Comparison of ENCODE assay signal across 20 cellular contexts in genomic region chr11:63783925-63784592, GRCh38. TPM values are rescaled to one million over a fixed set of nuclear protein-coding genes. Genes with fewer than 3 reads are reported as not detected.
DNase-seq lines count a peak whose midpoint lies in the region; ATAC-seq and TF ChIP-seq lines count a peak whose summit lies in the region.
"Had no signal": no experiment of that assay in that cellular context is flagged by ENCODE, and none has a peak within 500 bp of the region (broad histone marks: within the 10 kb centered on the region; RNA-seq: fewer than 3 reads in every experiment).

No MANE protein-coding gene starts in this region.

- no peak overlapping the region for H3K9ac ChIP-seq in H9 (ENCODE audit: extremely low read depth, insufficient read length, low read length)
- no peak overlapping the region for H3K9ac ChIP-seq in trophoblast cell (ENCODE audit: low read length)

- H2AFZ ChIP-seq in H9 (ENCODE audit: low read length) (peak overlapping the region; percentile 82), trophoblast cell (ENCODE audit: insufficient read depth, low read length, poor library complexity) (peak overlapping the region; percentile 83)

- H3K14ac ChIP-seq in H9 (ENCODE audit: insufficient read depth, low read length) (no peak overlapping the region), trophoblast cell (ENCODE audit: low read length) (peak overlapping the region; percentile 48)

- H3K4me3 Mint-ChIP-seq in H9 (no peak overlapping the region), WTC11 (no peak overlapping the region)
- H3K4me3 Mint-ChIP-seq: activated T-helper 17 cell treated with anti-CD3 and anti-CD28 coated beads, Interleukin-2, amount 50 U/mL, for 72 hours had no signal

- H3K36me3 ChIP-seq in left lung (no peaks in the 10 kb centered on the region), trophoblast cell (ENCODE audit: control insufficient read depth in 1 of 2, insufficient read depth in 2 of 2, low read length in 2 of 2) (no peaks in the 10 kb centered on the region)
- H3K36me3 ChIP-seq: Peyer's patch, tibial artery had no signal

- H3T11ph ChIP-seq in H9 (ENCODE audit: low read length): no peak overlapping the region

- H3K79me1 ChIP-seq in H9 (ENCODE audit: insufficient read depth, low read depth, low read length, poor library complexity, severe bottlenecking): no peaks in the 10 kb centered on the region
- H3K79me1 ChIP-seq in trophoblast cell (ENCODE audit: low read length): peaks cover 16% of the 10 kb centered on the region

- H2AK5ac ChIP-seq in H9 (ENCODE audit: insufficient read length, low read length) (no peak overlapping the region), trophoblast cell (ENCODE audit: low read length) (no peak overlapping the region)

- peak overlapping the region; percentile 2 for H4K12ac ChIP-seq in trophoblast cell (ENCODE audit: low read depth, low read length)

- H3K4ac ChIP-seq in H9 (ENCODE audit: low read depth, low read length) (no peak overlapping the region), trophoblast cell (ENCODE audit: low read depth, low read length) (no peak overlapping the region)

- no peaks in the 10 kb centered on the region for H3K23me2 ChIP-seq in H9 (ENCODE audit: insufficient read length, low read depth, low read length, poor library complexity, severe bottlenecking)

- H3K4me1 Mint-ChIP-seq in H9 (no peaks in the 10 kb centered on the region; a peak in 2 of 4 replicates), WTC11 (no peaks in the 10 kb centered on the region)

- intact Hi-C loops in left lung (cut with DNase I): no loop called here

- H3K9me3 ChIP-seq in H9 (ENCODE audit: control insufficient read depth, low read depth, low read length): no peaks in the 10 kb centered on the region
- H3K9me3 ChIP-seq in left lung: no peaks in the 10 kb centered on the region
- H3K9me3 ChIP-seq in trophoblast cell (ENCODE audit: insufficient read depth, low read depth, low read length): no peaks in the 10 kb centered on the region
- H3K9me3 ChIP-seq: Peyer's patch, tibial artery had no signal

- CTCF ChIA-PET in WTC11 (lab: Charles Lee): interaction anchor here (0.9 kb wide), 1 partner anchor 28 kb away, joined by 4 read pairs; no protein-coding TSS in a partner anchor

- no peak overlapping the region for H2BK20ac ChIP-seq in H9 (ENCODE audit: low read depth, low read length, poor library complexity, severe bottlenecking)

- no peak overlapping the region for H4K8ac ChIP-seq in H9 (replicated peaks; ENCODE audit: insufficient read length, low read depth, low read length)
- H4K8ac ChIP-seq in trophoblast cell (ENCODE audit: low read depth, low read length): peak overlapping the region; percentile 69

- DNase-seq in H9 (peak; percentile 41), WTC11 (ENCODE audit: low spot score) (no peak), left lung (peak in 1 of 2 donors; percentile 40), trophoblast cell (no peak), C1 segment of cervical spinal cord (lab: John Stamatoyannopoulos, UW) (no peak)
- no peak for DNase-seq in activated naive CD4-positive, alpha-beta T cell treated with anti-CD3 and anti-CD28 coated beads, Interleukin-2, amount 50 U/mL, for 16 hours
- DNase-seq: dermis blood vessel endothelial cell; EL; hypothalamus; NCI-H1105; NCI-H748 treated with DMSO at 0.1 percent for 48 hours; occipital lobe; Peyer's patch; stimulated activated naive CD4-positive, alpha-beta T cell; T-helper 9 cell; tibial artery had no signal

- H3K4me2 ChIP-seq in H9 (ENCODE audit: insufficient read depth, insufficient read length, low read length) (no peak overlapping the region), trophoblast cell (ENCODE audit: low read length) (peak overlapping the region; percentile 9)

- H2BK15ac ChIP-seq in H9 (ENCODE audit: low read depth, low read length): no peak overlapping the region

- H3K79me2 ChIP-seq in H9 (ENCODE audit: insufficient read depth, low read length) (no peaks in the 10 kb centered on the region), trophoblast cell (ENCODE audit: control insufficient read depth, insufficient read depth, low read length, poor library complexity) (no peaks in the 10 kb centered on the region)

- H3K36me3 Mint-ChIP-seq in H9 (ENCODE audit: insufficient read depth in 1 of 3, low read depth in 3 of 3) (no peaks in the 10 kb centered on the region), WTC11 (no peaks in the 10 kb centered on the region)

- H3K27ac ChIP-seq in H9 (ENCODE audit: insufficient read length, low read depth, low read length): no peak overlapping the region
- H3K27ac ChIP-seq in left lung: no peak overlapping the region
- H3K27ac ChIP-seq in trophoblast cell (ENCODE audit: low read depth, low read length): peak overlapping the region; percentile 96
- H3K27ac ChIP-seq: Peyer's patch, tibial artery had no signal

- H3K27ac Mint-ChIP-seq in H9 (no peak overlapping the region), WTC11 (no peak overlapping the region)

- H3K4me3 ChIP-seq in left lung (no peak overlapping the region), trophoblast cell (ENCODE audit: low read depth, low read length) (no peak overlapping the region)
- H3K4me3 ChIP-seq: Peyer's patch, tibial artery had no signal

- TF ChIP-seq CTCF in H9 (conservative IDR thresholded peaks at IDR 0.05) (no peak), WTC11 (IDR thresholded peaks at IDR 0.05) (no peak), left lung (IDR thresholded peaks at IDR 0.05) (no peak)

- no peaks in the 10 kb centered on the region; the same call in 1 of the 2 replicates for H3K4me1 ChIP-seq in H9 (ENCODE audit: insufficient read depth, low read length)
- H3K4me1 ChIP-seq in left lung: no peaks in the 10 kb centered on the region
- H3K4me1 ChIP-seq in trophoblast cell (ENCODE audit: control insufficient read depth in 1 of 2, insufficient read depth in 2 of 2, low read length in 2 of 2): peaks cover 6 to 12% of the 10 kb centered on the region in 2 experiments
- H3K4me1 ChIP-seq: Peyer's patch, tibial artery had no signal

- H2BK5ac ChIP-seq in H9 (ENCODE audit: insufficient read length, low read length) (no peak overlapping the region), trophoblast cell (ENCODE audit: low read depth, low read length, poor library complexity) (peak overlapping the region; percentile 44)

- H3K27me3 ChIP-seq in H9 (ENCODE audit: insufficient read depth, low read length): no peaks in the 10 kb centered on the region; the same call in 1 of the 2 replicates
- H3K27me3 ChIP-seq in left lung: no peaks in the 10 kb centered on the region
- H3K27me3 ChIP-seq in trophoblast cell (ENCODE audit: insufficient read depth, low read length): no peaks in the 10 kb centered on the region
- H3K27me3 ChIP-seq: Peyer's patch, tibial artery had no signal

- no peak overlapping the region for H4K5ac ChIP-seq in H9 (ENCODE audit: insufficient read length, low read depth, low read length)

- H2BK12ac ChIP-seq in H9 (ENCODE audit: insufficient read length, low read depth, low read length): peak overlapping the region; percentile 59
- peak overlapping the region; percentile 14 for H2BK12ac ChIP-seq in trophoblast cell (ENCODE audit: low read length)

- no peak overlapping the region for H3K18ac ChIP-seq in H9 (ENCODE audit: insufficient read length, low read depth, low read length)
- no peak overlapping the region for H3K18ac ChIP-seq in trophoblast cell (ENCODE audit: low read length)

- H4K91ac ChIP-seq in H9 (ENCODE audit: insufficient read length, low read depth, low read length): no peak overlapping the region
- peak overlapping the region; percentile 67 for H4K91ac ChIP-seq in trophoblast cell (ENCODE audit: low read depth, low read length)

- no peaks in the 10 kb centered on the region for H4K20me1 ChIP-seq in H9 (ENCODE audit: control insufficient read depth, insufficient read depth, insufficient read length)

- H3K56ac ChIP-seq in H9 (ENCODE audit: insufficient read length, low read depth, low read length): no peak overlapping the region

- H3K9me3 Mint-ChIP-seq in H9 (no peaks in the 10 kb centered on the region), WTC11 (no peaks in the 10 kb centered on the region)
- H3K9me3 Mint-ChIP-seq: activated T-helper 17 cell treated with anti-CD3 and anti-CD28 coated beads, Interleukin-2, amount 50 U/mL, for 72 hours had no signal

- POLR2A ChIA-PET in WTC11 (lab: Charles Lee): no interaction called here

- H2BK120ac ChIP-seq in H9 (ENCODE audit: low read depth, low read length, poor library complexity, severe bottlenecking): peak overlapping the region; percentile 48
- H2BK120ac ChIP-seq in trophoblast cell (ENCODE audit: insufficient read depth, low read length, poor library complexity): peak overlapping the region; percentile 49

- H3K27me3 Mint-ChIP-seq in H9 (ENCODE audit: low read depth): no peaks in the 10 kb centered on the region
- peaks cover 36% of the 10 kb centered on the region for H3K27me3 Mint-ChIP-seq in WTC11 (ENCODE audit: low read depth)

- no peak overlapping the region for H3K23ac ChIP-seq in H9 (ENCODE audit: insufficient read length, low read depth, low read length)
- no peak overlapping the region for H3K23ac ChIP-seq in trophoblast cell (ENCODE audit: low read length)

- WGBS in H9 (ENCODE audit: extremely low coverage, insufficient read length, low lambda C conversion rate): no CpG with 5 or more reads among the region's 7 CpGs
- WGBS in trophoblast cell (ENCODE audit: extremely low coverage, insufficient coverage, insufficient read length): no CpG with 5 or more reads among the region's 7 CpGs

- peak; percentile 75 for ATAC-seq in WTC11
- peak; percentile 76 for ATAC-seq in left lung
- ATAC-seq in HG03095 (IDR thresholded peaks at IDR 0.05; ENCODE audit: unreplicated experiment): no peak
- ATAC-seq in HG03135 (IDR thresholded peaks at IDR 0.05; ENCODE audit: unreplicated experiment): no peak
- ATAC-seq: sciatic nerve had no signal

TF ChIP-seq in WTC11, 78 proteins besides CTCF, POLR2A, EP300 and RAD21 (continues in another document):
- TF ChIP-seq TEAD4 (CRISPR knock-in tag; IDR thresholded peaks at IDR 0.05): no peak

RNA-seq across cellular contexts. Expression of gene ZFTA, which starts 15.5 kb away (rescaled TPM):
- total RNA-seq in H9 (2021): 48.2 and 49.3 TPM in 2 replicates
- total RNA-seq in WTC11 (2021): 44.7 to 47.2 TPM (median 45.6 TPM) in 3 replicates
- total RNA-seq in left lung: 10 to 100 TPM in 1 of 2 donors, 1 to 10 TPM in 1; 9.2 to 14.0 TPM
- 15.5 and 15.8 TPM in 2 replicates for polyA plus RNA-seq in trophoblast cell (2013)

RNA-seq across cellular contexts. Expression of gene SPINDOC, which starts 29.2 kb away (rescaled TPM):
- total RNA-seq in H9 (2021) (121 TPM in 2 replicates), WTC11 (2021) (93.8 to 108 TPM (median 106 TPM) in 3 replicates), left lung (10 to 100 TPM; 20.3 to 21.7 TPM)
- polyA plus RNA-seq in trophoblast cell (2013): 47.1 and 48.8 TPM in 2 replicates

RNA-seq across cellular contexts. Expression of gene MARK2, which starts 54.9 kb away (rescaled TPM):
- total RNA-seq in H9 (2021) (45.7 and 49.6 TPM in 2 replicates), WTC11 (2021) (50.8 to 57.4 TPM (median 51.4 TPM) in 3 replicates), left lung (10 to 100 TPM; 38.9 to 45.5 TPM)
- polyA plus RNA-seq in trophoblast cell (2013): 67.3 and 70.2 TPM in 2 replicates

Comparison
In these comparisons a context has a peak if more than half of its experiments do, and no peak if none do; other contexts are left out.
1. ATAC-seq: peak in WTC11 (single experiment) and left lung (single experiment); none in HG03095 (single experiment) and HG03135 (single experiment).